In genomic region chr5:103005276-103005675, GRCh38 we compare ENCODE assay signal across 23 cellular contexts.
"Had no signal": no experiment of that assay in that cellular context is flagged by ENCODE, and none has a peak within 500 bp of the region (broad histone marks: within the 10 kb centered on the region; RNA-seq: fewer than 3 reads in every experiment).

No MANE protein-coding gene starts in this region.

- H3K9me3 ChIP-seq: colonic mucosa, esophagus squamous epithelium, gastrocnemius medialis, heart right ventricle, left lung, lower lobe of right lung, mucosa of descending colon had no signal

- DNase-seq: colonic mucosa; cortex of kidney; effector CD8-positive, alpha-beta T cell; effector memory CD8-positive, alpha-beta T cell; endodermal cell; esophagus squamous epithelium; foreskin fibroblast; foreskin melanocyte; gastrocnemius medialis; glutamatergic neuron; head of caudate nucleus; heart right ventricle; hippocampal formation; left cardiac atrium; left lung; left ventricle myocardium superior; lower lobe of right lung; mucosa of descending colon; naive B cell had no signal

- H3K4me1 ChIP-seq: colonic mucosa, esophagus squamous epithelium, gastrocnemius medialis, heart right ventricle, left lung had no signal

- H3K9me3 Mint-ChIP-seq: effector memory CD8-positive, alpha-beta T cell; endodermal cell; memory B cell; mesothelial cell of epicardium had no signal

- H3K27ac Mint-ChIP-seq: dendritic cell treated with granulocyte-macrophage colony-stimulating factor and Interleukin-4, amounts not matched to agents 40 ng/mL and 50 ng/mL, for 4 days; effector memory CD8-positive, alpha-beta T cell; endodermal cell; memory B cell; mesothelial cell of epicardium; naive B cell had no signal

- H3K4me3 Mint-ChIP-seq: dendritic cell treated with granulocyte-macrophage colony-stimulating factor and Interleukin-4, amounts not matched to agents 40 ng/mL and 50 ng/mL, for 4 days; effector memory CD8-positive, alpha-beta T cell; endodermal cell; memory B cell; mesothelial cell of epicardium; naive B cell had no signal

- H3K36me3 ChIP-seq: colonic mucosa had no signal

- H3K27me3 ChIP-seq: colonic mucosa, esophagus squamous epithelium, gastrocnemius medialis, heart right ventricle, left lung had no signal

- H3K4me3 ChIP-seq: colonic mucosa, esophagus squamous epithelium, gastrocnemius medialis, heart right ventricle, left lung, lower lobe of right lung, mucosa of descending colon had no signal

- H3K36me3 Mint-ChIP-seq: memory B cell had no signal

- H3K27ac ChIP-seq: colonic mucosa, epithelial cell of prostate, esophagus squamous epithelium, gastrocnemius medialis, heart right ventricle, left lung, lower lobe of right lung had no signal

- H3K4me1 Mint-ChIP-seq: memory B cell, naive B cell had no signal

- H3K27me3 Mint-ChIP-seq: dendritic cell treated with granulocyte-macrophage colony-stimulating factor and Interleukin-4, amounts not matched to agents 40 ng/mL and 50 ng/mL, for 4 days; effector memory CD8-positive, alpha-beta T cell; memory B cell; naive B cell had no signal
